Comparison of ENCODE assay signal across 22 cellular contexts in genomic region chr18:12500986-12501385, GRCh38.
DNase-seq lines count a peak whose midpoint lies in the region; ATAC-seq, FAIRE-seq and TF ChIP-seq lines count a peak whose summit lies in the region.
"Had no signal": no experiment of that assay in that cellular context is flagged by ENCODE, and none has a peak within 500 bp of the region (broad histone marks: within the 10 kb centered on the region; RNA-seq: fewer than 3 reads in every experiment).

No MANE protein-coding gene starts in this region.

- no peak for TF ChIP-seq CTCF in HepG2 (CRISPR knock-in tag; IDR thresholded peaks at IDR 0.05)

- no peak for TF ChIP-seq POLR2A in HepG2 (IDR thresholded peaks at IDR 0.05; ENCODE audit: insufficient read depth in 1 of 2, low read depth in 2 of 2, low read length in 2 of 2)

- TF ChIP-seq EP300 in HepG2 (IDR thresholded peaks at IDR 0.05; ENCODE audit: low read depth in 2 of 2, low read length in 2 of 2): no peak
- TF ChIP-seq EP300 in HepG2 (CRISPR knock-in tag; IDR thresholded peaks at IDR 0.05; ENCODE audit: borderline replicate concordance): no peak

- POLR2A ChIA-PET in HepG2 (lab: Yijun Ruan, JAX): no interaction called here

- no peak overlapping the region for H3K27ac ChIP-seq in HepG2 (ENCODE audit: extremely low read length, insufficient read depth, low read length)
- H3K27ac ChIP-seq: BLaER1 treated with 17β-estradiol and CSF1 and Interleukin-3, amounts not matched to agents 10 nM and 100 nM; C4-2B had no signal

- no peaks in the 10 kb centered on the region for H3K79me2 ChIP-seq in HepG2 (ENCODE audit: insufficient read depth, low read length)

- no peak overlapping the region for H3K9ac ChIP-seq in HepG2 (ENCODE audit: insufficient read depth, low read depth, low read length)
- H3K9ac ChIP-seq: BLaER1 treated with 17β-estradiol and CSF1 and Interleukin-3, amounts not matched to agents 10 nM and 100 nM had no signal

- no peaks in the 10 kb centered on the region for H3K27me3 ChIP-seq in HepG2 (ENCODE audit: control insufficient read depth in 1 of 2, insufficient read depth in 2 of 2, low read length in 2 of 2)
- H3K27me3 ChIP-seq: BLaER1 treated with 17β-estradiol and CSF1 and Interleukin-3, amounts not matched to agents 10 nM and 100 nM had no signal

- no peak overlapping the region for H3K4me3 Mint-ChIP-seq in stimulated activated effector memory CD8-positive, alpha-beta T cell treated with anti-CD3 and anti-CD28 coated beads, Interleukin-12 subunit alpha, Interleukin-12 subunit beta, amount 100 ng/mL, for 72 hours
- H3K4me3 Mint-ChIP-seq: B cell; CD4-positive, alpha-beta T cell; CD8-positive, alpha-beta T cell had no signal

- intact Hi-C loops in HepG2 (cut with micrococcal nuclease; ENCODE audit: unreplicated experiment): no loop called here

- H3K36me3 Mint-ChIP-seq in stimulated activated effector memory CD8-positive, alpha-beta T cell treated with anti-CD3 and anti-CD28 coated beads, Interleukin-12 subunit alpha, Interleukin-12 subunit beta, amount 100 ng/mL, for 72 hours: peaks cover under 1% of the 10 kb centered on the region
- H3K36me3 Mint-ChIP-seq: CD8-positive, alpha-beta T cell had no signal

- no peak for FAIRE-seq in HepG2 (lab: Jason Lieb, UNC)
- FAIRE-seq: A204.1, D721Med, G401.6, GM12891, GM19239 had no signal

- H4K20me1 ChIP-seq in HepG2 (ENCODE audit: insufficient read depth, low read length): no peaks in the 10 kb centered on the region
- H4K20me1 ChIP-seq: BLaER1 treated with 17β-estradiol and CSF1 and Interleukin-3, amounts not matched to agents 10 nM and 100 nM had no signal

- in situ Hi-C loops in HepG2 (cut with HindIII; ENCODE audit: extremely low pct_ligation_motif_present, low pct_unique_long_range_greater_than_20kb): no loop called here

- 0 out of 2 replicates have a peak, but pooled peaks cover 6% of the 10 kb centered on the region for H3K4me1 ChIP-seq in HepG2 (ENCODE audit: insufficient read depth, low read length)
- H3K4me1 ChIP-seq: BLaER1 treated with 17β-estradiol and CSF1 and Interleukin-3, amounts not matched to agents 10 nM and 100 nM; Caco-2 had no signal

- no TSS peak for BruUV-seq in HepG2 (replicated peaks; lab: Mats Ljungman, UMichigan)

- no peak overlapping the region for H3K4me2 ChIP-seq in HepG2 (ENCODE audit: low read depth, low read length)
- H3K4me2 ChIP-seq: BLaER1 treated with 17β-estradiol and CSF1 and Interleukin-3, amounts not matched to agents 10 nM and 100 nM had no signal

- H3K4me1 Mint-ChIP-seq in stimulated activated effector memory CD8-positive, alpha-beta T cell treated with anti-CD3 and anti-CD28 coated beads, Interleukin-12 subunit alpha, Interleukin-12 subunit beta, amount 100 ng/mL, for 72 hours: peaks cover 7% of the 10 kb centered on the region
- H3K4me1 Mint-ChIP-seq: B cell had no signal

- H3K36me3 ChIP-seq in HepG2 (replicated peaks in 1 of 2; ENCODE audit: control insufficient read depth in 1 of 2, insufficient read depth in 2 of 2, low read length in 2 of 2): peaks cover 2 to 6% of the 10 kb centered on the region in 2 experiments; a peak in 3 of 5 replicates

- TF ChIP-seq RAD21 in HepG2 (CRISPR knock-in tag; IDR thresholded peaks at IDR 0.05): no peak

- no peak overlapping the region for H3K4me3 ChIP-seq in HepG2 (replicated peaks in 1 of 3; ENCODE audit: insufficient read depth in 1 of 3, low read depth in 2 of 3, low read length in 3 of 3)
- H3K4me3 ChIP-seq: BLaER1 treated with 17β-estradiol and CSF1 and Interleukin-3, amounts not matched to agents 10 nM and 100 nM had no signal

- no peaks in the 10 kb centered on the region for H3K9me3 Mint-ChIP-seq in stimulated activated effector memory CD8-positive, alpha-beta T cell treated with anti-CD3 and anti-CD28 coated beads, Interleukin-12 subunit alpha, Interleukin-12 subunit beta, amount 100 ng/mL, for 72 hours
- H3K9me3 Mint-ChIP-seq: CD4-positive, alpha-beta T cell; CD8-positive, alpha-beta T cell had no signal

- ATAC-seq in HepG2: peak; percentile 60
- no peak for ATAC-seq in stimulated activated effector memory CD8-positive, alpha-beta T cell treated with anti-CD3 and anti-CD28 coated beads, Interleukin-12 subunit alpha, Interleukin-12 subunit beta, amount 100 ng/mL, for 72 hours
- ATAC-seq: CD8-positive, alpha-beta T cell had no signal

- H3K27ac Mint-ChIP-seq in stimulated activated effector memory CD8-positive, alpha-beta T cell treated with anti-CD3 and anti-CD28 coated beads, Interleukin-12 subunit alpha, Interleukin-12 subunit beta, amount 100 ng/mL, for 72 hours: no peak overlapping the region
- H3K27ac Mint-ChIP-seq: B cell; CD4-positive, alpha-beta T cell; CD8-positive, alpha-beta T cell had no signal

- CTCF ChIA-PET in HepG2 (lab: Yijun Ruan, JAX; ENCODE audit: low intra/inter-chr PET ratio, low total read pairs): no interaction called here

- H2AFZ ChIP-seq in HepG2 (ENCODE audit: low read length): no peak overlapping the region

- 94% methylated on average over 6 of the region's 6 CpGs for WGBS in HepG2 (ENCODE audit: low lambda C conversion rate)

- DNase-seq in amniotic epithelial cell (ENCODE audit: low read depth): peak; percentile 14
- peak; percentile 53 for DNase-seq in HepG2 (ENCODE audit: low spot score)
- no peak for DNase-seq in stimulated activated effector memory CD8-positive, alpha-beta T cell treated with anti-CD3 and anti-CD28 coated beads, Interleukin-12 subunit alpha, Interleukin-12 subunit beta, amount 100 ng/mL, for 72 hours (ENCODE audit: low spot score in 2 of 2)
- no peak for DNase-seq in AG20443 (ENCODE audit: low spot score)
- DNase-seq in SHP77 (lab: John Stamatoyannopoulos, UW): no peak
- DNase-seq: 8988T; ACHN; AML-193; Caco-2; Calu3; CD4-positive, alpha-beta T cell; CD8-positive, alpha-beta T cell; DMS79 treated with DMSO at 0.1 percent for 48 hours; GF-D8 had no signal

- H3K9me3 ChIP-seq in HepG2 (ENCODE audit: low read length): no peaks in the 10 kb centered on the region
- H3K9me3 ChIP-seq: BLaER1 treated with 17β-estradiol and CSF1 and Interleukin-3, amounts not matched to agents 10 nM and 100 nM; Caco-2 had no signal

TF ChIP-seq in HepG2, 621 proteins besides CTCF, POLR2A, EP300 and RAD21 (continues in another document):
- TF ChIP-seq ZNF800 (CRISPR knock-in tag; IDR thresholded peaks at IDR 0.05) (no peak), CEBPB (IDR thresholded peaks at IDR 0.05; ENCODE audit: borderline replicate concordance, low read depth, low read length) (peak; percentile 81), ZBTB21 (CRISPR knock-in tag; IDR thresholded peaks at IDR 0.05) (no peak), HNF4A (CRISPR knock-in tag; IDR thresholded peaks at IDR 0.05) (peak; percentile 61), NCOR1 (IDR thresholded peaks at IDR 0.05; ENCODE audit: borderline replicate concordance, low read length) (peak; percentile 40; the same call in 1 of the 2 replicates), ATF7 (IDR thresholded peaks at IDR 0.05) (peak; percentile 14; the same call in 1 of the 2 replicates), ATF7 (CRISPR knock-in tag; IDR thresholded peaks at IDR 0.05) (no peak), ZNF234 (CRISPR knock-in tag; conservative IDR thresholded peaks at IDR 0.05) (no peak), REXO4 (CRISPR knock-in tag; IDR thresholded peaks at IDR 0.05; ENCODE audit: borderline replicate concordance) (no peak), SKIL (CRISPR knock-in tag; IDR thresholded peaks at IDR 0.05; ENCODE audit: borderline replicate concordance) (no peak), TOE1 (CRISPR knock-in tag; IDR thresholded peaks at IDR 0.05) (no peak), TFDP2 (CRISPR knock-in tag; IDR thresholded peaks at IDR 0.05) (no peak)

Comparison
In these comparisons a context has a peak if more than half of its experiments do, and no peak if none do; other contexts are left out.
1. DNase-seq: peak in amniotic epithelial cell (single experiment) and HepG2 (single experiment); none in stimulated activated effector memory CD8-positive, alpha-beta T cell treated with anti-CD3 and anti-CD28 coated beads, Interleukin-12 subunit alpha, Interleukin-12 subunit beta, amount 100 ng/mL, for 72 hours (0 of 2), AG20443 (single experiment) and SHP77 (0 of 2).